8 cellular contexts compared by ENCODE assay signal in the genomic region with DNA sequence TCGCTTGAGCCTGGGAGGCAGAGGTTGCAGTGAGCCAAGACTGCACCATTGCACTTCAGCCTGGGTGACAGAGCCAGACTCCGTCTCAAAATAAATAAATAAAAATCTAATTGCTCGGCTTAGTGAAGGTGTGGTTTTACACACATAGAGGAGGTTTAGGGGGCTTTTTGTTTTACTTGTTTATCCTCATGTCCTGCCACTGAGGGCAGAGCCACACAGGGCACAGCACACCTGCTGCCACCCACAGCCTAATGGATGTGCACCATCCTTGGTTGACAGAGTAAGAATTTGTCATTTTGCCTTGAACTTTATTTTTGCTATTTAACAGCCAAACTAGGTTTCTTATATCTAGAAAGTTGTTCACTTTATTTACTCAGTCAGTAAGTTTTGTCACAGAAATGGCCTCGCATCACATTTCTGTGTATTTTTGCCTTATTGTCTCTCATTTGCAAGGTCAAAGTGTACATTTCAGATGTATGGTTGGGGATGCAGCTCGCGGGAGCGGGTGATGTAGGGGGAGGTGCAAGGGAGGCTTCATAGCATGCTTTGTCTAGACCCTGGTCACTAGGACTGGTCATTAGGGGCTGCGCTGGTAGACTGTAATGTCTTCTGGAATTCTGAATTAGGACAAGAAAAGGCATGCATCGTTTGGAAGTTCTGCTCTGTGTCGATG.
"Had no signal": no experiment of that assay in that cellular context is flagged by ENCODE, and none has a peak within 500 bp of the region (broad histone marks: within the 10 kb centered on the region; RNA-seq: fewer than 3 reads in every experiment).

No MANE protein-coding gene starts in this region.

- H3K9me3 Mint-ChIP-seq: IgD-negative memory B cell had no signal

- H3K4me3 ChIP-seq: GM23248, HAP-1 had no signal

- DNase-seq: GM23248, GOT3, H7, Karpas-422, KBM-7 had no signal

- H3K27ac Mint-ChIP-seq: IgD-negative memory B cell had no signal

- H3K36me3 ChIP-seq: HAP-1 had no signal

- H2AFZ ChIP-seq: GM23248 had no signal

- H3K4me2 ChIP-seq: KMS-11 had no signal

- H3K9ac ChIP-seq: GM23248, KMS-11 had no signal

- H3K4me3 Mint-ChIP-seq: IgD-negative memory B cell had no signal

- H3K27ac ChIP-seq: GM23248, KMS-11 had no signal

- H3K9me3 ChIP-seq: HAP-1 had no signal

- H3K4me1 ChIP-seq: HAP-1 had no signal
